ENCODE assay signal across 12 cellular contexts in genomic region chr17:44216674-44217073, GRCh38. TPM values are rescaled to one million over a fixed set of nuclear protein-coding genes. Genes with fewer than 3 reads are reported as not detected.
DNase-seq lines count a peak whose midpoint lies in the region; ATAC-seq, FAIRE-seq and TF ChIP-seq lines count a peak whose summit lies in the region.
"Had no signal": no experiment of that assay in that cellular context is flagged by ENCODE, and none has a peak within 500 bp of the region (broad histone marks: within the 10 kb centered on the region; RNA-seq: fewer than 3 reads in every experiment).

No MANE protein-coding gene starts in this region.

- H3F3A ChIP-seq in OCI-LY1 (ENCODE audit: insufficient read depth, low read length) = no peaks in the 10 kb centered on the region

- H3K36me3 Mint-ChIP-seq in T-helper 2 cell treated with Interferon-gamma antibody and Interleukin-4, amounts not matched to agents 5 μg/mL and 100 μg/mL, for 36 hours (ENCODE audit: low read depth) = peaks cover 57% of the 10 kb centered on the region

- TF ChIP-seq EP300 in K562 (IDR thresholded peaks at IDR 0.05; ENCODE audit: low read length) = no peak

- WGBS in K562 (ENCODE audit: insufficient coverage, low coverage, missing lambda C conversion rate) = 60% methylated on average over 5 of the region's 5 CpGs
- WGBS in spleen, 5 donors = 42 to 50% (median 47%) methylated on average over 5 of the region's 5 CpGs

- in situ Hi-C loops in K562 (cut with MboI) = no loop called here

- no peaks in the 10 kb centered on the region for H3K27me3 Mint-ChIP-seq in T-helper 2 cell treated with Interferon-gamma antibody and Interleukin-4, amounts not matched to agents 5 μg/mL and 100 μg/mL, for 36 hours (ENCODE audit: low read depth)

- peaks cover 53% of the 10 kb centered on the region for H3K36me3 ChIP-seq in OCI-LY1 (ENCODE audit: insufficient read depth, low read length)
- peaks cover 57% of the 10 kb centered on the region for H3K36me3 ChIP-seq in K562 (ENCODE audit: control insufficient read depth, insufficient read depth, low read length)
- H3K36me3 ChIP-seq in spleen = peaks cover 0 to 61% (median 48%) of the 10 kb centered on the region in 6 donors

- H3K9ac ChIP-seq in OCI-LY1 (ENCODE audit: low read length) = peak overlapping the region; percentile 99
- H3K9ac ChIP-seq in K562 (ENCODE audit: insufficient read depth in 1 of 2, low read depth in 2 of 2, low read length in 2 of 2) = peak overlapping the region; percentile 96 to 99

- TF ChIP-seq CTCF in OCI-LY1 (IDR thresholded peaks at IDR 0.05; ENCODE audit: low read length) (no peak), K562 (IDR thresholded peaks at IDR 0.05 in 2 of 3, conservative IDR thresholded peaks at IDR 0.05 in 1 of 3; ENCODE audit: insufficient read depth in 2 of 3, low read depth in 1 of 3, low read length in 3 of 3) (no peak), spleen (IDR thresholded peaks at IDR 0.05 in 8 of 11, conservative IDR thresholded peaks at IDR 0.05 in 3 of 11) (no peak)

- H4K20me1 ChIP-seq in OCI-LY1 (ENCODE audit: insufficient read depth, low read length) = no peaks in the 10 kb centered on the region
- no peaks in the 10 kb centered on the region for H4K20me1 ChIP-seq in K562 (replicated peaks; ENCODE audit: control insufficient read depth, insufficient read depth, low read length)

- H3K9me3 Mint-ChIP-seq in T-helper 2 cell treated with Interferon-gamma antibody and Interleukin-4, amounts not matched to agents 5 μg/mL and 100 μg/mL, for 36 hours = no peaks in the 10 kb centered on the region

- DNase-seq in T-helper 2 cell treated with Interferon-gamma antibody and Interleukin-4, amounts not matched to agents 5 μg/mL and 100 μg/mL, for 36 hours (ENCODE audit: low spot score) = no peak
- DNase-seq in T-helper 2 cell = no peak
- DNase-seq in K562 (ENCODE audit: extremely low read depth in 1 of 4, low spot score in 3 of 4) = no peak
- DNase-seq in spleen = no peak
- DNase-seq in NCI-H524 treated with DMSO at 0.1 percent for 48 hours (lab: John Stamatoyannopoulos, UW) = no peak
- no peak for DNase-seq in GF-D8 (lab: John Stamatoyannopoulos, UW)
- DNase-seq in islet precursor cell = no peak
- DNase-seq: left ventricle myocardium superior had no signal

- TF ChIP-seq POLR2A in K562 (conservative IDR thresholded peaks at IDR 0.05) (no peak), spleen (IDR thresholded peaks at IDR 0.05) (no peak)

- H3K4me3 ChIP-seq in OCI-LY1 (ENCODE audit: low read depth, low read length, poor library complexity, severe bottlenecking) = peak overlapping the region; percentile 86
- peak overlapping the region; percentile 83 for H3K4me3 ChIP-seq in K562
- H3K4me3 ChIP-seq in spleen = peak overlapping the region in 6 of 8 donors; percentile 2 to 96 (median 88)

- CTCF ChIA-PET in K562 (lab: Yijun Ruan, JAX; ENCODE audit: low intra/inter-chr PET ratio) = interaction anchor here (0.5 kb wide), 1 partner anchor 118 kb away, joined by 3 read pairs; no protein-coding TSS in a partner anchor

- H3K9me3 ChIP-seq in OCI-LY1 (ENCODE audit: low read length) (no peaks in the 10 kb centered on the region), K562 (replicated peaks; ENCODE audit: control insufficient read depth, insufficient read depth, low read depth, low read length) (no peaks in the 10 kb centered on the region), spleen (no peaks in the 10 kb centered on the region)

- peaks cover 48% of the 10 kb centered on the region for H3K4me1 ChIP-seq in OCI-LY1 (ENCODE audit: insufficient read depth, low read length, severe bottlenecking)
- peaks cover 16 to 41% of the 10 kb centered on the region in 2 experiments for H3K4me1 ChIP-seq in K562 (replicated peaks in 1 of 2; ENCODE audit: control insufficient read depth in 2 of 2, insufficient read depth in 2 of 2, low read length in 2 of 2)
- peaks cover 21 to 74% (median 51%) of the 10 kb centered on the region in 6 donors for H3K4me1 ChIP-seq in spleen

- H3K4me1 Mint-ChIP-seq in T-helper 2 cell treated with Interferon-gamma antibody and Interleukin-4, amounts not matched to agents 5 μg/mL and 100 μg/mL, for 36 hours (ENCODE audit: low read depth) = peaks cover 31% of the 10 kb centered on the region

- no peaks in the 10 kb centered on the region for H3K27me3 ChIP-seq in OCI-LY1 (ENCODE audit: insufficient read depth, low read length)
- H3K27me3 ChIP-seq in K562 (ENCODE audit: control insufficient read depth in 2 of 2, insufficient read depth in 2 of 2, low read length in 2 of 2) = no peaks in the 10 kb centered on the region
- no peaks in the 10 kb centered on the region for H3K27me3 ChIP-seq in spleen (replicated peaks in 1 of 7)

- H3K9me1 ChIP-seq in K562 (ENCODE audit: control insufficient read depth, insufficient read depth, low read length) = no peaks in the 10 kb centered on the region

- no peak for ATAC-seq in K562
- ATAC-seq: left ventricle myocardium superior, right cardiac atrium had no signal

- H2AFZ ChIP-seq in OCI-LY1 (ENCODE audit: low read length) (no peak overlapping the region), K562 (ENCODE audit: low read depth, low read length) (no peak overlapping the region)

- intact Hi-C loops in K562 (cut with micrococcal nuclease) (no loop called here), spleen (cut with DNase I; ENCODE audit: low total_unique reads) (no loop called here)

- H3K4me3 Mint-ChIP-seq in T-helper 2 cell treated with Interferon-gamma antibody and Interleukin-4, amounts not matched to agents 5 μg/mL and 100 μg/mL, for 36 hours = peak overlapping the region; percentile 98

- peak overlapping the region; percentile 80 for H3K27ac Mint-ChIP-seq in T-helper 2 cell treated with Interferon-gamma antibody and Interleukin-4, amounts not matched to agents 5 μg/mL and 100 μg/mL, for 36 hours

- H3K79me2 ChIP-seq in OCI-LY1 (ENCODE audit: insufficient read depth, low read length) (peaks cover 19% of the 10 kb centered on the region), K562 (ENCODE audit: control insufficient read depth, insufficient read depth, low read length) (peaks cover 47% of the 10 kb centered on the region)

- peak; percentile 83 for FAIRE-seq in K562 (lab: Jason Lieb, UNC)
- FAIRE-seq: colon had no signal

- no peak for TF ChIP-seq RAD21 in K562 (CRISPR knock-in tag; conservative IDR thresholded peaks at IDR 0.05 in 1 of 2, IDR thresholded peaks at IDR 0.05 in 1 of 2)

- POLR2A ChIA-PET in K562 (lab: Yijun Ruan, JAX) = interaction anchor here (0.5 to 1.6 kb wide), 8 partner anchors 9 to 808 kb away, joined by 3 to 5 read pairs (median 3); no protein-coding TSS in a partner anchor

- H3K9me2 ChIP-seq in OCI-LY1 (ENCODE audit: low read depth, low read length) = no peaks in the 10 kb centered on the region

- no TSS peak for BruUV-seq in K562 (replicated peaks; lab: Mats Ljungman, UMichigan)

- H3K27ac ChIP-seq in OCI-LY1 (ENCODE audit: low read depth, low read length, poor library complexity, severe bottlenecking) (peak overlapping the region; percentile 93), K562 (ENCODE audit: extremely low read depth, low read depth, low read length) (peak overlapping the region; percentile 79), spleen (peak overlapping the region; percentile 77 to 100 (median 98))

- peak overlapping the region; percentile 97 for H3K4me2 ChIP-seq in OCI-LY1 (ENCODE audit: low read length)
- peak overlapping the region; percentile 95 for H3K4me2 ChIP-seq in K562 (ENCODE audit: insufficient read depth, low read length)

RNA-seq across cellular contexts. Expression of gene UBTF, which starts 2.8 kb away (rescaled TPM):
- total RNA-seq in K562 (2011; cell fraction: chromatin; rRNA removed; ENCODE audit: low replicate concordance) = 89.5 and 158 TPM in 2 replicates
- 66.7 and 67.4 TPM in 2 replicates for total RNA-seq in K562 (2011; cell fraction: nucleolus; rRNA removed)
- 88.9 and 94.8 TPM in 2 replicates for total RNA-seq in K562 (2011; cell fraction: nucleoplasm; rRNA removed)
- total RNA-seq in K562 (2014; rRNA removed) (107 and 113 TPM in 2 replicates), K562 (2014; rRNA removed; fragmentation: Illumina TruSeq; extraction: Trizol) (50.3 and 53.8 TPM in 2 replicates), K562 (2015; rRNA removed; fragmentation: Illumina TruSeq; extraction: Trizol) (85.8 and 86.3 TPM in 2 replicates), K562 (2021) (90.1 and 93.9 TPM in 2 replicates), spleen (100 to 1,000 TPM in 3 of 7 donors, 10 to 100 TPM in 4; 77.0 to 113 (median 94.8) TPM)
- polyA plus RNA-seq in K562 (2011; rRNA removed) (28.5 and 31.4 TPM in 2 replicates), K562 (2014; fragmentation: Illumina TruSeq; extraction: Trizol) (96.5 and 110 TPM in 2 replicates), K562 (2014; fragmentation: Nextera tagmentation; extraction: Ambion mirVana) (1 to 10 TPM; 1.2 to 1.5 TPM), K562 (2014; rRNA removed) (75.8 and 83.6 TPM in 2 replicates), spleen (10 to 100 TPM; 43.2 to 67.0 (median 43.9) TPM)
- 15.1 and 15.4 TPM in 2 replicates for polyA plus RNA-seq in K562 (2011; cell fraction: cytosol; rRNA removed)
- polyA plus RNA-seq in K562 (2011; cell fraction: nucleus; rRNA removed) = 56.9 and 86.7 TPM in 2 replicates
- polyA plus RNA-seq in K562 (2012) = 61.3 and 68.3 TPM in 2 replicates
- polyA minus RNA-seq in K562 (2011; rRNA and poly(A)+ RNA removed) = 30.2 and 35.1 TPM in 2 replicates
- 21.8 and 22.2 TPM in 2 replicates for polyA minus RNA-seq in K562 (2011; cell fraction: cytosol; rRNA and poly(A)+ RNA removed)
- polyA minus RNA-seq in K562 (2011; cell fraction: nucleus; rRNA and poly(A)+ RNA removed) = 34.5 and 53.5 TPM in 2 replicates

RNA-seq across cellular contexts. Expression of gene ATXN7L3, which starts 17.0 kb away (rescaled TPM):
- total RNA-seq in K562 (2011; cell fraction: chromatin; rRNA removed; ENCODE audit: low replicate concordance) = 51.6 and 129 TPM in 2 replicates
- 62.6 and 75.4 TPM in 2 replicates for total RNA-seq in K562 (2011; cell fraction: nucleolus; rRNA removed)
- 53.1 and 57.1 TPM in 2 replicates for total RNA-seq in K562 (2011; cell fraction: nucleoplasm; rRNA removed)
- total RNA-seq in K562 (2014; rRNA removed) (37.9 and 39.0 TPM in 2 replicates), K562 (2014; rRNA removed; fragmentation: Illumina TruSeq; extraction: Trizol) (22.7 and 23.9 TPM in 2 replicates), K562 (2015; rRNA removed; fragmentation: Illumina TruSeq; extraction: Trizol) (30.5 and 30.9 TPM in 2 replicates), K562 (2021) (56.4 and 66.1 TPM in 2 replicates), spleen (10 to 100 TPM; 51.3 to 96.2 (median 68.4) TPM)
- polyA plus RNA-seq in K562 (2011; rRNA removed) (31.5 and 33.2 TPM in 2 replicates), K562 (2014; fragmentation: Illumina TruSeq; extraction: Trizol) (39.1 and 39.4 TPM in 2 replicates), K562 (2014; fragmentation: Nextera tagmentation; extraction: Ambion mirVana) (under 1 TPM; 0.62 to 0.90 TPM), K562 (2014; rRNA removed) (34.9 and 45.5 TPM in 2 replicates), spleen (10 to 100 TPM; 25.2 to 55.5 (median 27.2) TPM)
- 36.0 and 37.1 TPM in 2 replicates for polyA plus RNA-seq in K562 (2011; cell fraction: cytosol; rRNA removed)
- polyA plus RNA-seq in K562 (2011; cell fraction: nucleus; rRNA removed) = 79.2 and 91.4 TPM in 2 replicates
- polyA plus RNA-seq in K562 (2012) = 32.1 and 40.8 TPM in 2 replicates
- 42.8 and 44.3 TPM in 2 replicates for polyA minus RNA-seq in K562 (2011; rRNA and poly(A)+ RNA removed)
- polyA minus RNA-seq in K562 (2011; cell fraction: cytosol; rRNA and poly(A)+ RNA removed) = 17.8 and 23.8 TPM in 2 replicates
- 35.0 and 46.0 TPM in 2 replicates for polyA minus RNA-seq in K562 (2011; cell fraction: nucleus; rRNA and poly(A)+ RNA removed)

RNA-seq across cellular contexts. Expression of gene TMUB2, which starts 29.9 kb away (rescaled TPM):
- 38.1 and 99.8 TPM in 2 replicates for total RNA-seq in K562 (2011; cell fraction: chromatin; rRNA removed; ENCODE audit: low replicate concordance)
- 73.8 and 91.2 TPM in 2 replicates for total RNA-seq in K562 (2011; cell fraction: nucleolus; rRNA removed)
- total RNA-seq in K562 (2011; cell fraction: nucleoplasm; rRNA removed) = 60.6 and 66.9 TPM in 2 replicates
- 16.3 and 25.4 TPM in 2 replicates for total RNA-seq in K562 (2014; rRNA removed)
- total RNA-seq in K562 (2014; rRNA removed; fragmentation: Illumina TruSeq; extraction: Trizol) = 8.4 and 9.7 TPM in 2 replicates
- total RNA-seq in K562 (2015; rRNA removed; fragmentation: Illumina TruSeq; extraction: Trizol) = 15.6 and 15.8 TPM in 2 replicates
- total RNA-seq in K562 (2021) = 20.3 and 21.1 TPM in 2 replicates
- 24.1 and 29.5 TPM in 2 replicates for polyA plus RNA-seq in K562 (2011; rRNA removed)
- 31.6 and 38.9 TPM in 2 replicates for polyA plus RNA-seq in K562 (2011; cell fraction: cytosol; rRNA removed)
- polyA plus RNA-seq in K562 (2011; cell fraction: nucleus; rRNA removed) = 115 and 122 TPM in 2 replicates
- 20.3 and 28.3 TPM in 2 replicates for polyA plus RNA-seq in K562 (2012)
- polyA plus RNA-seq in K562 (2014; fragmentation: Illumina TruSeq; extraction: Trizol) = 24.0 and 26.8 TPM in 2 replicates
- 1 to 10 TPM; 4.1 to 6.2 TPM for polyA plus RNA-seq in K562 (2014; fragmentation: Nextera tagmentation; extraction: Ambion mirVana)
- 27.3 and 29.8 TPM in 2 replicates for polyA plus RNA-seq in K562 (2014; rRNA removed)
- polyA minus RNA-seq in K562 (2011; rRNA and poly(A)+ RNA removed) = 10.3 and 12.0 TPM in 2 replicates
- 7.9 and 10.4 TPM in 2 replicates for polyA minus RNA-seq in K562 (2011; cell fraction: cytosol; rRNA and poly(A)+ RNA removed)
- polyA minus RNA-seq in K562 (2011; cell fraction: nucleus; rRNA and poly(A)+ RNA removed) = 13.3 and 18.0 TPM in 2 replicates
- 10 to 100 TPM; 41.9 to 59.0 (median 43.8) TPM for total RNA-seq in spleen
- 10 to 100 TPM; 26.8 to 49.4 (median 43.1) TPM for polyA plus RNA-seq in spleen

RNA-seq across cellular contexts. Expression of gene ASB16, which starts 46.2 kb away (rescaled TPM):
- total RNA-seq in K562 (2011; cell fraction: chromatin; rRNA removed; ENCODE audit: low replicate concordance) = 0.44 TPM in 1 of 2 replicates, not detected in the other
- 0.33 and 0.39 TPM in 2 replicates for total RNA-seq in K562 (2011; cell fraction: nucleolus; rRNA removed)
- total RNA-seq in K562 (2011; cell fraction: nucleoplasm; rRNA removed) = 0.31 TPM in 1 of 2 replicates, not detected in the other
- total RNA-seq in K562 (2014; rRNA removed) (not detected in 2 replicates), K562 (2014; rRNA removed; fragmentation: Illumina TruSeq; extraction: Trizol) (not detected in 2 replicates), K562 (2015; rRNA removed; fragmentation: Illumina TruSeq; extraction: Trizol) (not detected in 2 replicates), K562 (2021) (not detected in 2 replicates), spleen (under 1 TPM in 1 of 7 donors, not detected in 6; 0.57 TPM)
- polyA plus RNA-seq in K562 (2011; rRNA removed) (0.07 and 0.14 TPM in 2 replicates), K562 (2014; fragmentation: Illumina TruSeq; extraction: Trizol) (not detected in 2 replicates), K562 (2014; fragmentation: Nextera tagmentation; extraction: Ambion mirVana) (under 1 TPM in 1 of 2 experiments, not detected in 1; 0.03 TPM), K562 (2014; rRNA removed) (0.23 TPM in 1 of 2 replicates, not detected in the other), spleen (under 1 TPM in 2 of 3 donors, not detected in 1; 0.09 to 0.16 TPM)
- polyA plus RNA-seq in K562 (2011; cell fraction: cytosol; rRNA removed) = 0.03 and 0.04 TPM in 2 replicates
- 0.07 and 0.24 TPM in 2 replicates for polyA plus RNA-seq in K562 (2011; cell fraction: nucleus; rRNA removed)
- 1.0 and 1.8 TPM in 2 replicates for polyA plus RNA-seq in K562 (2012)
- polyA minus RNA-seq in K562 (2011; rRNA and poly(A)+ RNA removed) = not detected in 2 replicates
- not detected in 2 replicates for polyA minus RNA-seq in K562 (2011; cell fraction: cytosol; rRNA and poly(A)+ RNA removed)
- polyA minus RNA-seq in K562 (2011; cell fraction: nucleus; rRNA and poly(A)+ RNA removed) = not detected in 2 replicates
- total RNA-seq: SK-MEL-5 had no signal

RNA-seq across cellular contexts. Expression of gene SLC4A1, which starts 51.3 kb away (rescaled TPM):
- 2.0 and 2.5 TPM in 2 replicates for total RNA-seq in K562 (2011; cell fraction: chromatin; rRNA removed; ENCODE audit: low replicate concordance)
- 3.3 and 4.1 TPM in 2 replicates for total RNA-seq in K562 (2011; cell fraction: nucleolus; rRNA removed)
- 2.4 and 4.0 TPM in 2 replicates for total RNA-seq in K562 (2011; cell fraction: nucleoplasm; rRNA removed)
- total RNA-seq in K562 (2014; rRNA removed) (0.53 and 1.00 TPM in 2 replicates), K562 (2014; rRNA removed; fragmentation: Illumina TruSeq; extraction: Trizol) (0.25 and 0.32 TPM in 2 replicates), K562 (2015; rRNA removed; fragmentation: Illumina TruSeq; extraction: Trizol) (0.14 and 0.19 TPM in 2 replicates), K562 (2021) (0.81 and 0.84 TPM in 2 replicates), spleen (100 to 1,000 TPM in 1 of 7 donors, 10 to 100 TPM in 4, 1 to 10 TPM in 2; 2.2 to 315 (median 10.5) TPM)
- polyA plus RNA-seq in K562 (2011; rRNA removed) (0.71 and 0.80 TPM in 2 replicates), K562 (2014; fragmentation: Illumina TruSeq; extraction: Trizol) (0.61 and 0.88 TPM in 2 replicates), K562 (2014; fragmentation: Nextera tagmentation; extraction: Ambion mirVana) (under 1 TPM; 0.22 to 0.37 TPM), K562 (2014; rRNA removed) (0.53 and 0.57 TPM in 2 replicates), spleen (10 to 100 TPM in 1 of 3 donors, under 1 TPM in 2; 0.04 to 14.7 (median 0.30) TPM)
- polyA plus RNA-seq in K562 (2011; cell fraction: cytosol; rRNA removed) = 0.68 and 1.3 TPM in 2 replicates
- polyA plus RNA-seq in K562 (2011; cell fraction: nucleus; rRNA removed) = 0.21 and 1.1 TPM in 2 replicates
- polyA plus RNA-seq in K562 (2012) = 0.65 and 3.0 TPM in 2 replicates
- polyA minus RNA-seq in K562 (2011; rRNA and poly(A)+ RNA removed) = 0.45 and 0.98 TPM in 2 replicates
- polyA minus RNA-seq in K562 (2011; cell fraction: cytosol; rRNA and poly(A)+ RNA removed) = 0.46 and 0.67 TPM in 2 replicates
- 0.11 and 0.40 TPM in 2 replicates for polyA minus RNA-seq in K562 (2011; cell fraction: nucleus; rRNA and poly(A)+ RNA removed)
- total RNA-seq: left ventricle myocardium superior had no signal
